ENCODE assay signal across 14 cellular contexts in genomic region chr2:47357475-47357874, GRCh38. TPM values are rescaled to one million over a fixed set of nuclear protein-coding genes. Genes with fewer than 3 reads are reported as not detected.
DNase-seq lines count a peak whose midpoint lies in the region; ATAC-seq, FAIRE-seq and TF ChIP-seq lines count a peak whose summit lies in the region.
"Had no signal": no experiment of that assay in that cellular context is flagged by ENCODE, and none has a peak within 500 bp of the region (broad histone marks: within the 10 kb centered on the region; RNA-seq: fewer than 3 reads in every experiment).

No MANE protein-coding gene starts in this region.

- no peak overlapping the region for H3K4me3 Mint-ChIP-seq in astrocyte (ENCODE audit: unreplicated experiment)
- H3K4me3 Mint-ChIP-seq in CD4-positive, alpha-beta T cell: no peak overlapping the region
- no peak overlapping the region for H3K4me3 Mint-ChIP-seq in T-helper 2 cell treated with Interferon-gamma antibody and Interleukin-4, amounts not matched to agents 5 μg/mL and 100 μg/mL, for 36 hours
- H3K4me3 Mint-ChIP-seq: activated T-cell treated with anti-CD3 and anti-CD28 coated beads, Interleukin-2, amount 50 U/mL, for 24 hours; CD14-positive monocyte; T-helper 1 cell treated with Interleukin-12 subunit alpha and Interleukin-12 subunit beta and Interleukin-4 antibody, amounts not matched to agents 30 μg/mL and 1 μg/mL, for 36 hours had no signal

- DNase-seq in AG08395 (ENCODE audit: low spot score): peak; percentile 45
- peak; percentile 83 for DNase-seq in HT-29 (ENCODE audit: low spot score)
- peak; percentile 85 for DNase-seq in astrocyte (ENCODE audit: low read depth)
- DNase-seq in kidney glomerular epithelial cell (lab: John Stamatoyannopoulos, UW): peak; percentile 31
- no peak for DNase-seq in CD4-positive, alpha-beta T cell
- no peak for DNase-seq in SK-N-DZ (ENCODE audit: low spot score)
- no peak for DNase-seq in stimulated activated CD4-positive, alpha-beta T cell treated with anti-CD3 and anti-CD28 coated beads, Interleukin-12 subunit alpha, Interleukin-12 subunit beta, amount 100 ng/mL, for 4 hours
- DNase-seq in T-helper 2 cell treated with Interferon-gamma antibody and Interleukin-4, amounts not matched to agents 5 μg/mL and 100 μg/mL, for 36 hours (ENCODE audit: low spot score): no peak
- DNase-seq: activated T-cell treated with anti-CD3 and anti-CD28 coated beads, Interleukin-2, amount 50 U/mL, for 24 hours; NCI-H2081 treated with DMSO at 0.1 percent for 48 hours had no signal

- H4K20me1 ChIP-seq in astrocyte (ENCODE audit: insufficient read depth, low read length): no peaks in the 10 kb centered on the region

- peak overlapping the region; percentile 40 for H3K27ac ChIP-seq in astrocyte (ENCODE audit: low read depth, low read length)
- no peak overlapping the region for H3K27ac ChIP-seq in CD4-positive, alpha-beta T cell (ENCODE audit: low read depth, low read length)
- H3K27ac ChIP-seq: parathyroid adenoma had no signal

- no peaks in the 10 kb centered on the region for H3K9me3 Mint-ChIP-seq in astrocyte (ENCODE audit: unreplicated experiment)
- H3K9me3 Mint-ChIP-seq in CD4-positive, alpha-beta T cell: no peaks in the 10 kb centered on the region
- no peaks in the 10 kb centered on the region for H3K9me3 Mint-ChIP-seq in T-helper 2 cell treated with Interferon-gamma antibody and Interleukin-4, amounts not matched to agents 5 μg/mL and 100 μg/mL, for 36 hours
- H3K9me3 Mint-ChIP-seq: activated T-cell treated with anti-CD3 and anti-CD28 coated beads, Interleukin-2, amount 50 U/mL, for 24 hours; T-helper 1 cell treated with Interleukin-12 subunit alpha and Interleukin-12 subunit beta and Interleukin-4 antibody, amounts not matched to agents 30 μg/mL and 1 μg/mL, for 36 hours had no signal

- H3K27me3 Mint-ChIP-seq in astrocyte (ENCODE audit: low read depth, unreplicated experiment): no peaks in the 10 kb centered on the region
- peaks cover 9% of the 10 kb centered on the region for H3K27me3 Mint-ChIP-seq in CD4-positive, alpha-beta T cell
- H3K27me3 Mint-ChIP-seq in T-helper 2 cell treated with Interferon-gamma antibody and Interleukin-4, amounts not matched to agents 5 μg/mL and 100 μg/mL, for 36 hours (ENCODE audit: low read depth): no peaks in the 10 kb centered on the region
- H3K27me3 Mint-ChIP-seq: activated T-cell treated with anti-CD3 and anti-CD28 coated beads, Interleukin-2, amount 50 U/mL, for 24 hours had no signal

- CTCF ChIA-PET in CD4-positive, alpha-beta T cell (lab: Charles Lee): no interaction called here

- FAIRE-seq in astrocyte (lab: Jason Lieb, UNC): no peak
- FAIRE-seq: GM18507 had no signal

- no peaks in the 10 kb centered on the region for H3K36me3 Mint-ChIP-seq in astrocyte (ENCODE audit: low read depth, unreplicated experiment)
- no peaks in the 10 kb centered on the region for H3K36me3 Mint-ChIP-seq in CD4-positive, alpha-beta T cell (ENCODE audit: low read depth)
- no peaks in the 10 kb centered on the region for H3K36me3 Mint-ChIP-seq in T-helper 2 cell treated with Interferon-gamma antibody and Interleukin-4, amounts not matched to agents 5 μg/mL and 100 μg/mL, for 36 hours (ENCODE audit: low read depth)
- H3K36me3 Mint-ChIP-seq: CD14-positive monocyte had no signal

- ATAC-seq in CD4-positive, alpha-beta T cell (ENCODE audit: poor library complexity): no peak

- peaks cover 27% of the 10 kb centered on the region for H3K4me1 Mint-ChIP-seq in astrocyte (ENCODE audit: low read depth, unreplicated experiment)
- no peaks in the 10 kb centered on the region for H3K4me1 Mint-ChIP-seq in CD4-positive, alpha-beta T cell (ENCODE audit: low read depth)
- no peaks in the 10 kb centered on the region for H3K4me1 Mint-ChIP-seq in T-helper 2 cell treated with Interferon-gamma antibody and Interleukin-4, amounts not matched to agents 5 μg/mL and 100 μg/mL, for 36 hours (ENCODE audit: low read depth)

- H3K4me2 ChIP-seq in astrocyte (ENCODE audit: low read length): peak overlapping the region; percentile 58

- intact Hi-C loops in CD4-positive, alpha-beta T cell (cut with DNase I, micrococcal nuclease): no loop called here

- TF ChIP-seq CTCF in astrocyte (IDR thresholded peaks at IDR 0.05; ENCODE audit: insufficient read depth, low read depth, low read length): no peak
- no peak for TF ChIP-seq CTCF in CD4-positive, alpha-beta T cell (IDR thresholded peaks at IDR 0.05)

- H3K36me3 ChIP-seq in astrocyte (ENCODE audit: insufficient read depth, low read length): no peaks in the 10 kb centered on the region

- peak overlapping the region; percentile 23 for H3K9ac ChIP-seq in astrocyte (ENCODE audit: low read length)
- H3K9ac ChIP-seq: parathyroid adenoma had no signal

- POLR2A ChIA-PET in CD4-positive, alpha-beta T cell (lab: Charles Lee): no interaction called here

- H3K4me3 ChIP-seq in astrocyte (ENCODE audit: insufficient read depth, low read depth, low read length): no peak overlapping the region

- peak overlapping the region; percentile 61 for H2AFZ ChIP-seq in astrocyte (ENCODE audit: low read depth, low read length)
- H2AFZ ChIP-seq: parathyroid adenoma had no signal

- H3K27ac Mint-ChIP-seq in astrocyte (ENCODE audit: unreplicated experiment): no peak overlapping the region
- no peak overlapping the region for H3K27ac Mint-ChIP-seq in CD4-positive, alpha-beta T cell
- no peak overlapping the region for H3K27ac Mint-ChIP-seq in T-helper 2 cell treated with Interferon-gamma antibody and Interleukin-4, amounts not matched to agents 5 μg/mL and 100 μg/mL, for 36 hours
- H3K27ac Mint-ChIP-seq: activated T-cell treated with anti-CD3 and anti-CD28 coated beads, Interleukin-2, amount 50 U/mL, for 24 hours; CD14-positive monocyte; T-helper 1 cell treated with Interleukin-12 subunit alpha and Interleukin-12 subunit beta and Interleukin-4 antibody, amounts not matched to agents 30 μg/mL and 1 μg/mL, for 36 hours had no signal

- H3K9me3 ChIP-seq in astrocyte (ENCODE audit: insufficient read depth, low read depth, low read length): no peaks in the 10 kb centered on the region
- no peaks in the 10 kb centered on the region for H3K9me3 ChIP-seq in CD4-positive, alpha-beta T cell (ENCODE audit: control insufficient read depth, low read length)

- peaks cover 27% of the 10 kb centered on the region for H3K4me1 ChIP-seq in astrocyte (ENCODE audit: insufficient read depth, low read length)
- H3K4me1 ChIP-seq: parathyroid adenoma had no signal

- no peaks in the 10 kb centered on the region for H3K27me3 ChIP-seq in astrocyte (ENCODE audit: insufficient read depth, low read length)
- no peaks in the 10 kb centered on the region for H3K27me3 ChIP-seq in CD4-positive, alpha-beta T cell (ENCODE audit: control insufficient read depth, insufficient read depth, low read length)

- H3K79me2 ChIP-seq in astrocyte (ENCODE audit: insufficient read depth, low read length): no peaks in the 10 kb centered on the region
- H3K79me2 ChIP-seq: parathyroid adenoma had no signal

RNA-seq across cellular contexts. Expression of gene EPCAM, which starts 11.6 kb away (rescaled TPM):
- total RNA-seq in HT-29 (2014; rRNA removed; shearing (Covaris generic)): 231 and 241 TPM in 2 replicates
- total RNA-seq in astrocyte: 15.2 and 23.5 TPM in 2 replicates
- total RNA-seq in CD4-positive, alpha-beta T cell: not detected
- polyA plus RNA-seq in SK-N-DZ (2014; cell fraction: cytosol; rRNA removed): 0.06 TPM in 1 of 2 replicates, not detected in the other
- polyA plus RNA-seq in SK-N-DZ (2014; cell fraction: nucleus; rRNA removed): 1.5 and 2.1 TPM in 2 replicates
- polyA plus RNA-seq: CD14-positive monocyte had no signal

RNA-seq across cellular contexts. Expression of gene MSH2, which starts 45.5 kb away (rescaled TPM):
- 36.4 and 38.2 TPM in 2 replicates for total RNA-seq in HT-29 (2014; rRNA removed; shearing (Covaris generic))
- 16.0 and 16.2 TPM in 2 replicates for total RNA-seq in astrocyte
- total RNA-seq in CD4-positive, alpha-beta T cell: 1 to 10 TPM; 7.1 to 8.2 TPM
- 133 and 135 TPM in 2 replicates for polyA plus RNA-seq in SK-N-DZ (2014; cell fraction: cytosol; rRNA removed)
- 67.8 and 75.6 TPM in 2 replicates for polyA plus RNA-seq in SK-N-DZ (2014; cell fraction: nucleus; rRNA removed)

Comparison
In these comparisons a context has a peak if more than half of its experiments do, and no peak if none do; other contexts are left out.
1. DNase-seq: peak in AG08395 (single experiment), HT-29 (single experiment), astrocyte (single experiment) and kidney glomerular epithelial cell (single experiment); none in CD4-positive, alpha-beta T cell (0 of 10), SK-N-DZ (single experiment), stimulated activated CD4-positive, alpha-beta T cell treated with anti-CD3 and anti-CD28 coated beads, Interleukin-12 subunit alpha, Interleukin-12 subunit beta, amount 100 ng/mL, for 4 hours (single experiment) and T-helper 2 cell treated with Interferon-gamma antibody and Interleukin-4, amounts not matched to agents 5 μg/mL and 100 μg/mL, for 36 hours (single experiment).
2. RNA of gene EPCAM, which starts 11.6 kb away (total RNA-seq): 231 to 241 TPM in HT-29 and 15.2 to 23.5 TPM in astrocyte; not detected in CD4-positive, alpha-beta T cell; every median in the first group is over 10 times any median in the second.